Comparison of ENCODE assay signal across 7 cellular contexts in the genomic region with DNA sequence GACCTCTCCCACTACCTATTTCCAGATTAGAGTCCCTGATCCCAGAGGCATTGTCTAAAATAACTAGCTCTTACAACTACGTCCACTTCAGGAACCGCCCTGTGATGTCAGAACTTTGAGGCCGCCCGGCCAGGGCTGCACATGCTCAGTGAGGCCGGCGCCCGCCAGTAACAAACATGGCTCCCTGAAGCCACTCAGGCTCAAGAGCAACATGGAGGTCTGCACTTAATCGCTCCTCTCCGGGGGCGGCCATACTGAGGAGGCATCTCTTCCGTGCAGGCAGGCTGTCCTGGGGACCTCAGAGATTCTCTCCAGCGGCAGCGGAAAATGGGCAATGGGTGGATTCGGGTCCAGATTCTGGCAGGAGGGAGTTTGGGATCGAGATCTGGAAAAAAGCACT.
DNase-seq lines count a peak whose midpoint lies in the region; ATAC-seq and TF ChIP-seq lines count a peak whose summit lies in the region.
"Not testable (repeated sequence)": the region's sequence is repeated elsewhere in the genome, so short reads cannot be mapped to it uniquely, and the experiment has no call there.

No MANE protein-coding gene starts in this region.

- TF ChIP-seq EP300 in stomach (IDR thresholded peaks at IDR 0.05), result not testable (repeated sequence)

- peak overlapping the region; percentile 83 for H3K4me3 Mint-ChIP-seq in activated T-helper 1 cell treated with anti-CD3 and anti-CD28 coated beads, Interleukin-12 subunit alpha, Interleukin-12 subunit beta, Interleukin-2, Interleukin-4 antibody, amounts not matched to agents 30 ng/mL and 10 ng/mL and 1 ng/mL, durations not matched to agents 14 hours and 24 hours and 36 hours
- not testable (repeated sequence) for H3K4me3 Mint-ChIP-seq in central memory CD8-positive, alpha-beta T cell
- H3K4me3 Mint-ChIP-seq in memory B cell, result peak overlapping the region; percentile 89

- TF ChIP-seq CTCF in LNCaP clone FGC (IDR thresholded peaks at IDR 0.05; ENCODE audit: control insufficient read depth, extremely low read depth, insufficient read depth); stomach (IDR thresholded peaks at IDR 0.05): not testable (repeated sequence)

- not testable (repeated sequence) for H3K27ac ChIP-seq in stomach

- WGBS in stomach, 5 donors, result 0 to 18% (median 4%) methylated on average over 4 to 7 of the region's 15 CpGs; no CpG with 5 or more reads in 2 of the 5 donors

- H3K4me1 Mint-ChIP-seq in activated T-helper 1 cell treated with anti-CD3 and anti-CD28 coated beads, Interleukin-12 subunit alpha, Interleukin-12 subunit beta, Interleukin-2, Interleukin-4 antibody, amounts not matched to agents 30 ng/mL and 10 ng/mL and 1 ng/mL, durations not matched to agents 14 hours and 24 hours and 36 hours (ENCODE audit: low read depth); central memory CD8-positive, alpha-beta T cell; memory B cell: not testable (repeated sequence)

- H3K4me3 ChIP-seq in LNCaP clone FGC (ENCODE audit: low read depth, low read length) (peak overlapping the region; percentile 33), stomach (peak overlapping the region in 1 of 4 donors; percentile 32)

- not testable (repeated sequence) for DNase-seq in LNCaP clone FGC (ENCODE audit: low read depth); central memory CD8-positive, alpha-beta T cell (ENCODE audit: low spot score in 2 of 2)
- DNase-seq in T-helper 22 cell (ENCODE audit: low read depth) (peak; percentile 5), left cardiac atrium (peak; percentile 70), memory B cell (ENCODE audit: low spot score in 2 of 2) (peak in 1 of 2 donors; percentile 31), stomach (peak; percentile 69)
- DNase-seq in activated T-helper 1 cell treated with anti-CD3 and anti-CD28 coated beads, Interleukin-12 subunit alpha, Interleukin-12 subunit beta, Interleukin-2, Interleukin-4 antibody, amounts not matched to agents 30 ng/mL and 10 ng/mL and 1 ng/mL, durations not matched to agents 14 hours and 24 hours and 36 hours (ENCODE audit: low spot score), result peak; percentile 9

- H3K9me3 Mint-ChIP-seq in activated T-helper 1 cell treated with anti-CD3 and anti-CD28 coated beads, Interleukin-12 subunit alpha, Interleukin-12 subunit beta, Interleukin-2, Interleukin-4 antibody, amounts not matched to agents 30 ng/mL and 10 ng/mL and 1 ng/mL, durations not matched to agents 14 hours and 24 hours and 36 hours; central memory CD8-positive, alpha-beta T cell; memory B cell: not testable (repeated sequence)

- not testable (repeated sequence) for H3K4me1 ChIP-seq in stomach

- not testable (repeated sequence) for H3K36me3 Mint-ChIP-seq in activated T-helper 1 cell treated with anti-CD3 and anti-CD28 coated beads, Interleukin-12 subunit alpha, Interleukin-12 subunit beta, Interleukin-2, Interleukin-4 antibody, amounts not matched to agents 30 ng/mL and 10 ng/mL and 1 ng/mL, durations not matched to agents 14 hours and 24 hours and 36 hours (ENCODE audit: low read depth); central memory CD8-positive, alpha-beta T cell (ENCODE audit: insufficient read depth); memory B cell

- ATAC-seq in central memory CD8-positive, alpha-beta T cell (replicated peaks; ENCODE audit: extremely low read depth, poor library complexity, severe bottlenecking), result peak; percentile 24
- not testable (repeated sequence) for ATAC-seq in left cardiac atrium; memory B cell (ENCODE audit: low read depth)

- H3K36me3 ChIP-seq in stomach, result not testable (repeated sequence)

- H3K27me3 Mint-ChIP-seq in activated T-helper 1 cell treated with anti-CD3 and anti-CD28 coated beads, Interleukin-12 subunit alpha, Interleukin-12 subunit beta, Interleukin-2, Interleukin-4 antibody, amounts not matched to agents 30 ng/mL and 10 ng/mL and 1 ng/mL, durations not matched to agents 14 hours and 24 hours and 36 hours (ENCODE audit: insufficient read depth); central memory CD8-positive, alpha-beta T cell; memory B cell: not testable (repeated sequence)

- H3K27ac Mint-ChIP-seq in activated T-helper 1 cell treated with anti-CD3 and anti-CD28 coated beads, Interleukin-12 subunit alpha, Interleukin-12 subunit beta, Interleukin-2, Interleukin-4 antibody, amounts not matched to agents 30 ng/mL and 10 ng/mL and 1 ng/mL, durations not matched to agents 14 hours and 24 hours and 36 hours, result peak overlapping the region; percentile 44
- H3K27ac Mint-ChIP-seq in central memory CD8-positive, alpha-beta T cell (ENCODE audit: low read depth), result not testable (repeated sequence)
- peak overlapping the region; percentile 84 for H3K27ac Mint-ChIP-seq in memory B cell

- H3K27me3 ChIP-seq in stomach, result not testable (repeated sequence)

- intact Hi-C loops in activated T-helper 1 cell treated with anti-CD3 and anti-CD28 coated beads, Interleukin-12 subunit alpha, Interleukin-12 subunit beta, Interleukin-2, Interleukin-4 antibody, amounts not matched to agents 30 ng/mL and 10 ng/mL and 1 ng/mL, durations not matched to agents 14 hours and 24 hours and 36 hours (cut with micrococcal nuclease); left cardiac atrium (cut with DNase I); stomach (cut with DNase I; ENCODE audit: low total_unique reads): not testable (repeated sequence)

- H3K9me3 ChIP-seq in stomach, result not testable (repeated sequence)

- not testable (repeated sequence) for TF ChIP-seq POLR2A in stomach (IDR thresholded peaks at IDR 0.05)
